In genomic region chr16:46883353-46883689, GRCh38 we compare ENCODE assay signal across 7 cellular contexts. TPM values are rescaled to one million over a fixed set of nuclear protein-coding genes. Genes with fewer than 3 reads are reported as not detected.
DNase-seq lines count a peak whose midpoint lies in the region; ATAC-seq and TF ChIP-seq lines count a peak whose summit lies in the region.

No MANE protein-coding gene starts in this region.

- no peaks in the 10 kb centered on the region for H3K9me2 ChIP-seq in GM23338 (ENCODE audit: insufficient read depth)

- no peaks in the 10 kb centered on the region for H3K9me3 Mint-ChIP-seq in GM23338
- H3K9me3 Mint-ChIP-seq in natural killer cell treated with Interleukin-12 subunit alpha and Interleukin-12 subunit beta and Interleukin-15 and Interleukin-18, amount 100 ng/mL, for 72 hours = no peaks in the 10 kb centered on the region

- H3K36me3 ChIP-seq in GM23338 (ENCODE audit: insufficient read depth) = no peaks in the 10 kb centered on the region; the same call in none of the 2 replicates

- peak overlapping the region; percentile 68 for H2AFZ ChIP-seq in GM23338

- H3K36me3 Mint-ChIP-seq in GM23338 (ENCODE audit: low read depth) = peaks cover 34% of the 10 kb centered on the region
- H3K36me3 Mint-ChIP-seq in natural killer cell treated with Interleukin-12 subunit alpha and Interleukin-12 subunit beta and Interleukin-15 and Interleukin-18, amount 100 ng/mL, for 72 hours = no peaks in the 10 kb centered on the region

- H3K4me2 ChIP-seq in GM23338 = peak overlapping the region; percentile 88

- TF ChIP-seq CTCF in GM23338 (conservative IDR thresholded peaks at IDR 0.05; ENCODE audit: low read depth in 2 of 2) (no peak), dorsolateral prefrontal cortex (IDR thresholded peaks at IDR 0.05 in 54 of 56, conservative IDR thresholded peaks at IDR 0.05 in 2 of 56; ENCODE audit: low read depth in 1 of 56, partially characterized antibody in 56 of 56) (no peak)

- DNase-seq in GM23338 (ENCODE audit: low spot score) = no peak
- DNase-seq in NCI-H748 (lab: John Stamatoyannopoulos, UW; ENCODE audit: unreplicated experiment) = peak; percentile 84
- peak in 3 of 10 donors; percentile 25 to 48 (median 40) for DNase-seq in dorsolateral prefrontal cortex
- DNase-seq in natural killer cell treated with Interleukin-12 subunit alpha and Interleukin-12 subunit beta and Interleukin-15 and Interleukin-18, amount 100 ng/mL, for 72 hours (ENCODE audit: low spot score) = no peak
- no peak for DNase-seq in AG20443 (ENCODE audit: low spot score)
- no peak for DNase-seq in DMS 273 (lab: John Stamatoyannopoulos, UW; ENCODE audit: unreplicated experiment)
- no peak for DNase-seq in AML-193 (lab: John Stamatoyannopoulos, UW)

- ATAC-seq in GM23338 = peak; percentile 0; the same call in 2 of the 3 replicates
- no peak for ATAC-seq in natural killer cell treated with Interleukin-12 subunit alpha and Interleukin-12 subunit beta and Interleukin-15 and Interleukin-18, amount 100 ng/mL, for 72 hours

- peak overlapping the region; percentile 98 for H3K4me3 ChIP-seq in GM23338
- peak overlapping the region; percentile 61 to 98 (median 91) for H3K4me3 ChIP-seq in dorsolateral prefrontal cortex

- peaks cover 46% of the 10 kb centered on the region for H3K4me1 ChIP-seq in GM23338 (ENCODE audit: insufficient read depth)

- H3K4me3 Mint-ChIP-seq in GM23338 = peak overlapping the region; percentile 99
- peak overlapping the region; percentile 89 for H3K4me3 Mint-ChIP-seq in natural killer cell treated with Interleukin-12 subunit alpha and Interleukin-12 subunit beta and Interleukin-15 and Interleukin-18, amount 100 ng/mL, for 72 hours

- peaks cover 26% of the 10 kb centered on the region for H4K20me1 ChIP-seq in GM23338 (replicated peaks; ENCODE audit: insufficient read depth)

- H3K27ac Mint-ChIP-seq in GM23338 = peak overlapping the region; percentile 98
- H3K27ac Mint-ChIP-seq in natural killer cell treated with Interleukin-12 subunit alpha and Interleukin-12 subunit beta and Interleukin-15 and Interleukin-18, amount 100 ng/mL, for 72 hours = peak overlapping the region; percentile 78 to 91

- 0 out of 2 replicates have a peak, but pooled peaks cover 8% of the 10 kb centered on the region for H3F3A ChIP-seq in GM23338 (replicated peaks; ENCODE audit: low read depth)

- peaks cover 56% of the 10 kb centered on the region for H3K4me1 Mint-ChIP-seq in GM23338
- H3K4me1 Mint-ChIP-seq in natural killer cell treated with Interleukin-12 subunit alpha and Interleukin-12 subunit beta and Interleukin-15 and Interleukin-18, amount 100 ng/mL, for 72 hours (ENCODE audit: low read depth in 2 of 2) = peaks cover 10 to 12% of the 10 kb centered on the region in 2 donors

- H3K27me3 Mint-ChIP-seq in GM23338 (ENCODE audit: insufficient read depth, low read depth, poor library complexity) = peaks cover 22% of the 10 kb centered on the region
- H3K27me3 Mint-ChIP-seq in natural killer cell treated with Interleukin-12 subunit alpha and Interleukin-12 subunit beta and Interleukin-15 and Interleukin-18, amount 100 ng/mL, for 72 hours = peaks cover 9 to 13% of the 10 kb centered on the region in 2 donors

- no peaks in the 10 kb centered on the region for H3K27me3 ChIP-seq in GM23338 (ENCODE audit: insufficient read depth)
- H3K27me3 ChIP-seq in dorsolateral prefrontal cortex = no peaks in the 10 kb centered on the region

- intact Hi-C loops in dorsolateral prefrontal cortex (cut with DNase I) = no loop called here

- H3K27ac ChIP-seq in GM23338 (ENCODE audit: low read depth) = peak overlapping the region; percentile 98
- H3K27ac ChIP-seq in dorsolateral prefrontal cortex = peak overlapping the region; percentile 14 to 97 (median 90)

- peaks cover 41% of the 10 kb centered on the region for H3K79me2 ChIP-seq in GM23338 (replicated peaks; ENCODE audit: insufficient read depth)

TF ChIP-seq in GM23338, 12 proteins besides CTCF, POLR2A, EP300 and RAD21 (continues in another document):
- TF ChIP-seq ZNF114 (CRISPR knock-in tag; IDR thresholded peaks at IDR 0.05) = no peak
- TF ChIP-seq POLR2AphosphoS5 (IDR thresholded peaks at IDR 0.05; ENCODE audit: low read depth) = no peak
- TF ChIP-seq REST (IDR thresholded peaks at IDR 0.05; ENCODE audit: unreplicated experiment) = no peak
- TF ChIP-seq EZH2phosphoT487 (IDR thresholded peaks at IDR 0.05; ENCODE audit: unreplicated experiment) = no peak
- no peak for TF ChIP-seq NANOG (IDR thresholded peaks at IDR 0.05; ENCODE audit: borderline replicate concordance)
- no peak for TF ChIP-seq ZNF331 (CRISPR knock-in tag; IDR thresholded peaks at IDR 0.05; ENCODE audit: low read depth)
- no peak for TF ChIP-seq JUNB (IDR thresholded peaks at IDR 0.05; ENCODE audit: unreplicated experiment)
- TF ChIP-seq STAT1 (IDR thresholded peaks at IDR 0.05; ENCODE audit: unreplicated experiment) = no peak

RNA-seq across cellular contexts. Expression of gene GPT2, which starts 0.8 kb away (rescaled TPM):
- 81.0 and 82.6 TPM in 2 replicates for total RNA-seq in GM23338 (2014; rRNA removed; shearing (Covaris generic))
- polyA plus RNA-seq in GM23338 (2016; fragmentation: Nextera tagmentation; extraction: Ambion mirVana) = 48.5 TPM in 2 replicates
- total RNA-seq in dorsolateral prefrontal cortex = 100 to 1,000 TPM in 10 of 120 experiments, 10 to 100 TPM in 110; 45.9 to 230 (median 67.8) TPM
- total RNA-seq in natural killer cell treated with Interleukin-12 subunit alpha and Interleukin-12 subunit beta and Interleukin-15 and Interleukin-18, amount 100 ng/mL, for 72 hours = 10 to 100 TPM; 10.0 to 10.4 TPM

RNA-seq across cellular contexts. Expression of gene C16orf87, which starts 52.3 kb away (rescaled TPM):
- 23.4 and 32.1 TPM in 2 replicates for total RNA-seq in GM23338 (2014; rRNA removed; shearing (Covaris generic))
- 40.2 and 46.0 TPM in 2 replicates for polyA plus RNA-seq in GM23338 (2016; fragmentation: Nextera tagmentation; extraction: Ambion mirVana)
- total RNA-seq in dorsolateral prefrontal cortex = 10 to 100 TPM in 94 of 120 experiments, 1 to 10 TPM in 26; 5.9 to 21.2 (median 12.9) TPM
- 10 to 100 TPM; 14.2 to 18.0 TPM for total RNA-seq in natural killer cell treated with Interleukin-12 subunit alpha and Interleukin-12 subunit beta and Interleukin-15 and Interleukin-18, amount 100 ng/mL, for 72 hours
